Comparison of ENCODE assay signal across 8 cellular contexts in genomic region chr2:230067990-230068657, GRCh38. TPM values are rescaled to one million over a fixed set of nuclear protein-coding genes. Genes with fewer than 3 reads are reported as not detected.
DNase-seq lines count a peak whose midpoint lies in the region; ATAC-seq, FAIRE-seq and TF ChIP-seq lines count a peak whose summit lies in the region.

No MANE protein-coding gene starts in this region.

- dilution Hi-C loops in endothelial cell of umbilical vein (cut with MboI; ENCODE audit: extremely low pct_ligation_motif_present, low sequenced_read_pairs) = no loop called here

- FAIRE-seq in endothelial cell of umbilical vein (lab: Jason Lieb, UNC) = no peak

- peaks cover 1 to 7% of the 10 kb centered on the region in 2 experiments for H3K27me3 ChIP-seq in endothelial cell of umbilical vein (ENCODE audit: control insufficient read depth in 2 of 2, insufficient read depth in 2 of 2, low read length in 2 of 2)

- H3K4me3 ChIP-seq in endothelial cell of umbilical vein (replicated peaks in 1 of 3; ENCODE audit: insufficient read depth in 1 of 3, low read depth in 1 of 3, low read length in 3 of 3) = peak overlapping the region; percentile 39 to 45 (median 44)

- POLR2A ChIA-PET in activated CD8-positive, alpha-beta T cell treated with anti-CD3 and anti-CD28 coated beads for 36 hours (lab: Charles Lee) = interaction anchor here (0.9 to 1.3 kb wide), 5 partner anchors 8 to 151 kb away, joined by 3 read pairs; partner anchors contain the start of gene SP110
- POLR2A ChIA-PET in endothelial cell of umbilical vein (lab: Charles Lee) (no interaction called here), HEK293T (lab: Yijun Ruan, JAX) (no interaction called here)

- peak overlapping the region; percentile 64 for H3K27ac Mint-ChIP-seq in activated CD8-positive, alpha-beta T cell treated with anti-CD3 and anti-CD28 coated beads for 36 hours

- H2AFZ ChIP-seq in endothelial cell of umbilical vein (ENCODE audit: low read depth, low read length) = peak overlapping the region; percentile 90

- no peaks in the 10 kb centered on the region for H3K9me3 Mint-ChIP-seq in activated CD8-positive, alpha-beta T cell treated with anti-CD3 and anti-CD28 coated beads for 36 hours

- TF ChIP-seq CTCF in activated CD8-positive, alpha-beta T cell treated with anti-CD3 and anti-CD28 coated beads for 36 hours (IDR thresholded peaks at IDR 0.05) = no peak
- peak in 1 of 2 donors; percentile 38 for TF ChIP-seq CTCF in endothelial cell of umbilical vein (IDR thresholded peaks at IDR 0.05; ENCODE audit: extremely low read depth in 1 of 2, insufficient read depth in 1 of 2, low read depth in 1 of 2, low read length in 2 of 2)

- ATAC-seq in GM21723 (IDR thresholded peaks at IDR 0.05; ENCODE audit: unreplicated experiment) = peak; percentile 43
- peak; percentile 41 for ATAC-seq in activated CD8-positive, alpha-beta T cell treated with anti-CD3 and anti-CD28 coated beads for 36 hours
- peak; percentile 47 for ATAC-seq in stimulated activated naive CD8-positive, alpha-beta T cell treated with anti-CD3 and anti-CD28 coated beads, Interleukin-15, Interleukin-2, amounts not matched to agents 100 U/mL and 50 U/mL, for 24 hours

- H4K20me1 ChIP-seq in endothelial cell of umbilical vein (replicated peaks; ENCODE audit: control insufficient read depth, extremely low read depth, insufficient read depth, low read length) = no peaks in the 10 kb centered on the region

- peak overlapping the region; percentile 90 for H3K4me2 ChIP-seq in endothelial cell of umbilical vein (ENCODE audit: insufficient read depth, low read length)

- intact Hi-C loops in activated CD8-positive, alpha-beta T cell treated with anti-CD3 and anti-CD28 coated beads for 36 hours (cut with micrococcal nuclease) = loop anchor here (5.0 kb wide), 2 partner anchors 61 to 94 kb away; no protein-coding TSS in a partner anchor
- intact Hi-C loops in endothelial cell of umbilical vein (cut with micrococcal nuclease) = loop anchor here (1.0 to 5.0 kb wide), 6 partner anchors 60 to 543 kb away; no protein-coding TSS in a partner anchor

- TF ChIP-seq POLR2A in endothelial cell of umbilical vein (IDR thresholded peaks at IDR 0.05; ENCODE audit: low read depth, low read length) = no peak

- H3K4me1 ChIP-seq in endothelial cell of umbilical vein (ENCODE audit: control insufficient read depth, extremely low read depth, insufficient read depth, low read length) = peaks cover 7% of the 10 kb centered on the region

- H3K27ac ChIP-seq in endothelial cell of umbilical vein (ENCODE audit: insufficient read depth, low read depth, low read length) = no peak overlapping the region

- no peaks in the 10 kb centered on the region for H3K36me3 ChIP-seq in endothelial cell of umbilical vein (ENCODE audit: control insufficient read depth in 2 of 2, extremely low read depth in 1 of 2, insufficient read depth in 2 of 2, low read length in 2 of 2)

- H3K27me3 Mint-ChIP-seq in activated CD8-positive, alpha-beta T cell treated with anti-CD3 and anti-CD28 coated beads for 36 hours = peaks cover 22% of the 10 kb centered on the region

- BruUV-seq in endothelial cell of umbilical vein (replicated peaks; lab: Mats Ljungman, UMichigan) = no TSS peak

- H3K9me1 ChIP-seq in endothelial cell of umbilical vein (replicated peaks; ENCODE audit: control insufficient read depth, extremely low read depth, insufficient read depth, low read length) = no peaks in the 10 kb centered on the region

- H3K9ac ChIP-seq in endothelial cell of umbilical vein (replicated peaks; ENCODE audit: extremely low read depth, insufficient read depth, low read length) = no peak overlapping the region

- DNase-seq in DMS53 (lab: John Stamatoyannopoulos, UW) = peak; percentile 73
- DNase-seq in NCI-H1105 (lab: John Stamatoyannopoulos, UW) = peak; percentile 67
- DNase-seq in activated CD8-positive, alpha-beta T cell treated with anti-CD3 and anti-CD28 coated beads for 36 hours = peak; percentile 61
- DNase-seq in endothelial cell of umbilical vein (ENCODE audit: low read depth, low spot score) = peak; percentile 50
- peak; percentile 51 for DNase-seq in midbrain (lab: John Stamatoyannopoulos, UW)
- DNase-seq in stimulated activated naive CD8-positive, alpha-beta T cell treated with anti-CD3 and anti-CD28 coated beads, Interleukin-15, Interleukin-2, amounts not matched to agents 100 U/mL and 50 U/mL, for 24 hours = peak; percentile 63
- DNase-seq in HEK293T (ENCODE audit: extremely low spot score) = no peak

- H3K9me3 ChIP-seq in endothelial cell of umbilical vein (replicated peaks; ENCODE audit: control insufficient read depth, insufficient read depth, low read length) = no peaks in the 10 kb centered on the region

- CTCF ChIA-PET in activated CD8-positive, alpha-beta T cell treated with anti-CD3 and anti-CD28 coated beads for 36 hours (lab: Charles Lee) = interaction anchor here (0.7 to 4.4 kb wide), 26 partner anchors 9 to 438 kb away, joined by 3 to 71 read pairs (median 5); partner anchors contain the start of gene TRIP12
- CTCF ChIA-PET in endothelial cell of umbilical vein (lab: Charles Lee) = interaction anchor here (1.1 to 4.3 kb wide), 26 partner anchors 8 to 546 kb away, joined by 3 to 127 read pairs (median 8); no protein-coding TSS in a partner anchor
- CTCF ChIA-PET in HEK293T (lab: Yijun Ruan, JAX) = interaction anchor here (1.2 kb wide), 1 partner anchor 17 kb away, joined by 5 read pairs; no protein-coding TSS in a partner anchor

- no peaks in the 10 kb centered on the region for H3K79me2 ChIP-seq in endothelial cell of umbilical vein (ENCODE audit: control insufficient read depth, insufficient read depth, low read length)

- H3K4me3 Mint-ChIP-seq in activated CD8-positive, alpha-beta T cell treated with anti-CD3 and anti-CD28 coated beads for 36 hours = peak overlapping the region; percentile 92

- H3K36me3 Mint-ChIP-seq in activated CD8-positive, alpha-beta T cell treated with anti-CD3 and anti-CD28 coated beads for 36 hours (ENCODE audit: low read depth) = no peaks in the 10 kb centered on the region

- H3K4me1 Mint-ChIP-seq in activated CD8-positive, alpha-beta T cell treated with anti-CD3 and anti-CD28 coated beads for 36 hours (ENCODE audit: low read depth) = peaks cover 19% of the 10 kb centered on the region

TF ChIP-seq in endothelial cell of umbilical vein, 7 proteins besides CTCF, POLR2A, EP300 and RAD21:
- peak; percentile 31 for TF ChIP-seq EZH2 (IDR thresholded peaks at IDR 0.05; ENCODE audit: borderline replicate concordance, low read depth, low read length, severe bottlenecking)
- TF ChIP-seq MAX (IDR thresholded peaks at IDR 0.05; ENCODE audit: insufficient read depth, insufficient read length) = no peak

TF ChIP-seq in HEK293T, 16 proteins besides CTCF, POLR2A, EP300 and RAD21:
- TF ChIP-seq ARNT (IDR thresholded peaks at IDR 0.05) (no peak), L3MBTL2 (conservative IDR thresholded peaks at IDR 0.05) (no peak), NFRKB (IDR thresholded peaks at IDR 0.05) (no peak), ELF4 (IDR thresholded peaks at IDR 0.05) (no peak), LEF1 (IDR thresholded peaks at IDR 0.05; ENCODE audit: borderline replicate concordance) (no peak), FOXM1 (IDR thresholded peaks at IDR 0.05; ENCODE audit: borderline replicate concordance) (no peak), SUZ12 (IDR thresholded peaks at IDR 0.05) (no peak), HDGF (IDR thresholded peaks at IDR 0.05; ENCODE audit: borderline replicate concordance) (no peak), CTBP1 (IDR thresholded peaks at IDR 0.05; ENCODE audit: borderline replicate concordance) (no peak), ZNF384 (IDR thresholded peaks at IDR 0.05) (no peak), SP1 (IDR thresholded peaks at IDR 0.05) (no peak), FOXK2 (IDR thresholded peaks at IDR 0.05) (no peak), FOXA1 (IDR thresholded peaks at IDR 0.05) (no peak), PKNOX1 (IDR thresholded peaks at IDR 0.05) (no peak)

RNA-seq across cellular contexts. Expression of gene SLC16A14, which starts 0.6 kb away (rescaled TPM):
- total RNA-seq in activated CD8-positive, alpha-beta T cell treated with anti-CD3 and anti-CD28 coated beads for 36 hours = 1 to 10 TPM; 1.5 to 2.3 TPM
- 0.22 and 0.23 TPM in 2 replicates for total RNA-seq in endothelial cell of umbilical vein
- 0.30 and 0.35 TPM in 2 replicates for polyA plus RNA-seq in endothelial cell of umbilical vein
- polyA plus RNA-seq in endothelial cell of umbilical vein (2011; cell fraction: cytosol; rRNA removed) = 0.27 and 0.31 TPM in 2 replicates
- polyA plus RNA-seq in endothelial cell of umbilical vein (2011; cell fraction: nucleus; rRNA removed) = 0.17 and 0.28 TPM in 2 replicates
- 0.05 and 0.12 TPM in 2 replicates for polyA plus RNA-seq in endothelial cell of umbilical vein (2012)
- 0.28 and 1.3 TPM in 2 replicates for polyA minus RNA-seq in endothelial cell of umbilical vein
- polyA minus RNA-seq in endothelial cell of umbilical vein (2011; cell fraction: cytosol; rRNA and poly(A)+ RNA removed) = not detected
- 0.14 and 0.34 TPM in 2 replicates for polyA minus RNA-seq in endothelial cell of umbilical vein (2011; cell fraction: nucleus; rRNA and poly(A)+ RNA removed)
